ENCODE assay signal across 26 cellular contexts in genomic region chr9:72687331-72687730, GRCh38.
"Had no signal": no experiment of that assay in that cellular context is flagged by ENCODE, and none has a peak within 500 bp of the region (broad histone marks: within the 10 kb centered on the region; RNA-seq: fewer than 3 reads in every experiment).

No MANE protein-coding gene starts in this region.

- H3K4me1 Mint-ChIP-seq: activated naive CD8-positive, alpha-beta T cell treated with anti-CD3 and anti-CD28 coated beads, Interleukin-2, amount 10 ng/mL, durations not matched to agents 7 days and 5 days had no signal

- H3K36me3 Mint-ChIP-seq: activated naive CD8-positive, alpha-beta T cell treated with anti-CD3 and anti-CD28 coated beads, Interleukin-2, amount 10 ng/mL, durations not matched to agents 7 days and 5 days had no signal

- DNase-seq: activated CD4-positive, alpha-beta T cell treated with anti-CD3 and anti-CD28 coated beads for 4 hours; activated CD8-positive, alpha-beta memory T cell treated with anti-CD3 and anti-CD28 coated beads, Interleukin-2, amount 50 U/mL, for 4 hours; activated CD8-positive, alpha-beta T cell treated with anti-CD3 and anti-CD28 coated beads for 36 hours; activated naive CD4-positive, alpha-beta T cell treated with anti-CD3 and anti-CD28 coated beads, Interleukin-2, amount 50 U/mL, for 16 hours; activated naive CD8-positive, alpha-beta T cell treated with anti-CD3 and anti-CD28 coated beads, Interleukin-2, amount 10 ng/mL, durations not matched to agents 7 days and 5 days; body of pancreas; Kasumi-1; NCI-H1092 treated with DMSO at 0.1 percent for 48 hours; NCI-H1417 treated with DMSO at 0.1 percent for 48 hours; NCI-H1694; NCI-H2029; NCI-H2107; NCI-H2171 treated with DMSO at 0.1 percent for 48 hours; NCI-H226; NCI-H526 treated with DMSO at 0.1 percent for 48 hours; NCI-H82; NK-92 treated with Interleukin-12 subunit alpha and Interleukin-12 subunit beta, amount 100 ng/mL, for 24 hours; OCI-M1; Right ventricle myocardium superior had no signal

- H3K27ac ChIP-seq: ascending aorta, body of pancreas, RWPE1, SJSA1 had no signal

- H3K36me3 ChIP-seq: ascending aorta, SJSA1 had no signal

- H3K9me3 ChIP-seq: ascending aorta, body of pancreas, SJSA1 had no signal

- H3K27ac Mint-ChIP-seq: activated CD8-positive, alpha-beta T cell treated with anti-CD3 and anti-CD28 coated beads for 36 hours; activated naive CD8-positive, alpha-beta T cell treated with anti-CD3 and anti-CD28 coated beads, Interleukin-2, amount 10 ng/mL, durations not matched to agents 7 days and 5 days; T-helper 1 cell treated with Interleukin-12 subunit alpha and Interleukin-12 subunit beta and Interleukin-4 antibody, amounts not matched to agents 30 μg/mL and 1 μg/mL, for 36 hours had no signal

- H3K27me3 ChIP-seq: ascending aorta, body of pancreas had no signal

- H3K4me1 ChIP-seq: ascending aorta, body of pancreas, SJSA1 had no signal

- H3K4me3 Mint-ChIP-seq: activated CD8-positive, alpha-beta T cell treated with anti-CD3 and anti-CD28 coated beads for 36 hours; activated naive CD8-positive, alpha-beta T cell treated with anti-CD3 and anti-CD28 coated beads, Interleukin-2, amount 10 ng/mL, durations not matched to agents 7 days and 5 days; T-helper 1 cell treated with Interleukin-12 subunit alpha and Interleukin-12 subunit beta and Interleukin-4 antibody, amounts not matched to agents 30 μg/mL and 1 μg/mL, for 36 hours had no signal

- H3K4me3 ChIP-seq: ascending aorta, body of pancreas, K562, SJSA1 had no signal

- H3K9me3 Mint-ChIP-seq: activated CD8-positive, alpha-beta T cell treated with anti-CD3 and anti-CD28 coated beads for 36 hours; activated naive CD8-positive, alpha-beta T cell treated with anti-CD3 and anti-CD28 coated beads, Interleukin-2, amount 10 ng/mL, durations not matched to agents 7 days and 5 days; T-helper 1 cell treated with Interleukin-12 subunit alpha and Interleukin-12 subunit beta and Interleukin-4 antibody, amounts not matched to agents 30 μg/mL and 1 μg/mL, for 36 hours had no signal

- ATAC-seq: activated CD4-positive, CD25-positive, alpha-beta regulatory T cell treated with anti-CD3 and anti-CD28 coated beads, Interleukin-2, amount 50 U/mL, for 24 hours; activated CD8-positive, alpha-beta T cell treated with anti-CD3 and anti-CD28 coated beads for 36 hours; body of pancreas; K562; Panc1 had no signal
